Comparison of ENCODE assay signal across 1 cellular context in genomic region chr6:89353118-89353556, GRCh38.
TF ChIP-seq lines count a peak whose summit lies in the region.

No MANE protein-coding gene starts in this region.

TF ChIP-seq in A549, 52 proteins besides CTCF, POLR2A, EP300 and RAD21 (continued from another document):
- TF ChIP-seq, protein P1, sequence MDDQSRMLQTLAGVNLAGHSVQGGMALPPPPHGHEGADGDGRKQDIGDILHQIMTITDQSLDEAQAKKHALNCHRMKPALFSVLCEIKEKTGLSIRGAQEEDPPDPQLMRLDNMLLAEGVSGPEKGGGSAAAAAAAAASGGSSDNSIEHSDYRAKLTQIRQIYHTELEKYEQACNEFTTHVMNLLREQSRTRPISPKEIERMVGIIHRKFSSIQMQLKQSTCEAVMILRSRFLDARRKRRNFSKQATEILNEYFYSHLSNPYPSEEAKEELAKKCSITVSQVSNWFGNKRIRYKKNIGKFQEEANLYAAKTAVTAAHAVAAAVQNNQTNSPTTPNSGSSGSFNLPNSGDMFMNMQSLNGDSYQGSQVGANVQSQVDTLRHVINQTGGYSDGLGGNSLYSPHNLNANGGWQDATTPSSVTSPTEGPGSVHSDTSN (IDR thresholded peaks at IDR 0.05), result no peak
- TF ChIP-seq ZC3H11A (IDR thresholded peaks at IDR 0.05) (no peak), NFE2L2 (conservative IDR thresholded peaks at IDR 0.05; ENCODE audit: low read length) (no peak), TP53 (CRISPR knock-in tag; IDR thresholded peaks at IDR 0.05) (no peak)
